ENCODE assay signal across 8 cellular contexts in genomic region chr16:82627811-82628339, GRCh38. TPM values are rescaled to one million over a fixed set of nuclear protein-coding genes. Genes with fewer than 3 reads are reported as not detected.
A peak's percentile ranks its signal among the peaks of the same experiment; 100 is the strongest.
DNase-seq lines count a peak whose midpoint lies in the region; ATAC-seq and TF ChIP-seq lines count a peak whose summit lies in the region.

No MANE protein-coding gene starts in this region.

- TF ChIP-seq CTCF in osteocyte (IDR thresholded peaks at IDR 0.05), result no peak

- H3K9me3 ChIP-seq in T-helper 17 cell (ENCODE audit: control insufficient read depth, low read length, poor library complexity, severe bottlenecking), result no peaks in the 10 kb centered on the region

- H3K27ac Mint-ChIP-seq in T-helper 17 cell (no peak overlapping the region), osteocyte (ENCODE audit: unreplicated experiment) (peak overlapping the region; percentile 76)
- H3K27ac Mint-ChIP-seq in stimulated activated naive CD8-positive, alpha-beta T cell treated with anti-CD3 and anti-CD28 coated beads, Interleukin-15, amount 100 ng/mL, for 72 hours, result no peak overlapping the region

- no peak for ATAC-seq in T-helper 17 cell
- ATAC-seq in stimulated activated naive CD8-positive, alpha-beta T cell treated with anti-CD3 and anti-CD28 coated beads, Interleukin-15, amount 100 ng/mL, for 72 hours, result no peak
- ATAC-seq in HG03378 (IDR thresholded peaks at IDR 0.05; ENCODE audit: unreplicated experiment), result no peak
- ATAC-seq in GM18505 (IDR thresholded peaks at IDR 0.05; ENCODE audit: unreplicated experiment), result no peak

- H3K4me1 Mint-ChIP-seq in T-helper 17 cell, result peaks cover 9% of the 10 kb centered on the region
- peaks cover 40% of the 10 kb centered on the region for H3K4me1 Mint-ChIP-seq in osteocyte (ENCODE audit: unreplicated experiment)
- H3K4me1 Mint-ChIP-seq in stimulated activated naive CD8-positive, alpha-beta T cell treated with anti-CD3 and anti-CD28 coated beads, Interleukin-15, amount 100 ng/mL, for 72 hours, result peaks cover 8% of the 10 kb centered on the region

- peaks cover 80% of the 10 kb centered on the region for H3K27me3 Mint-ChIP-seq in T-helper 17 cell
- H3K27me3 Mint-ChIP-seq in osteocyte (ENCODE audit: unreplicated experiment), result no peaks in the 10 kb centered on the region
- peaks cover 73% of the 10 kb centered on the region for H3K27me3 Mint-ChIP-seq in stimulated activated naive CD8-positive, alpha-beta T cell treated with anti-CD3 and anti-CD28 coated beads, Interleukin-15, amount 100 ng/mL, for 72 hours

- H3K4me3 Mint-ChIP-seq in T-helper 17 cell (peak overlapping the region; percentile 41), osteocyte (ENCODE audit: unreplicated experiment) (peak overlapping the region; percentile 85)
- no peak overlapping the region for H3K4me3 Mint-ChIP-seq in stimulated activated naive CD8-positive, alpha-beta T cell treated with anti-CD3 and anti-CD28 coated beads, Interleukin-15, amount 100 ng/mL, for 72 hours

- DNase-seq in COLO668 (lab: John Stamatoyannopoulos, UW; ENCODE audit: unreplicated experiment), result peak; percentile 39
- DNase-seq in T-helper 17 cell, result no peak
- DNase-seq in glomerular visceral epithelial cell (ENCODE audit: extremely low spot score), result peak; percentile 68
- peak; percentile 85 for DNase-seq in osteocyte (ENCODE audit: extremely low spot score, unreplicated experiment)
- no peak for DNase-seq in stimulated activated naive CD8-positive, alpha-beta T cell treated with anti-CD3 and anti-CD28 coated beads, Interleukin-15, amount 100 ng/mL, for 72 hours
- no peak for DNase-seq in activated T-cell treated with anti-CD3 and anti-CD28 coated beads, Interleukin-2, amount 50 U/mL, for 48 hours

- no peaks in the 10 kb centered on the region for H3K9me3 Mint-ChIP-seq in osteocyte (ENCODE audit: unreplicated experiment)
- no peaks in the 10 kb centered on the region for H3K9me3 Mint-ChIP-seq in stimulated activated naive CD8-positive, alpha-beta T cell treated with anti-CD3 and anti-CD28 coated beads, Interleukin-15, amount 100 ng/mL, for 72 hours

- H3K36me3 Mint-ChIP-seq in T-helper 17 cell (ENCODE audit: low read depth) (peaks cover 5% of the 10 kb centered on the region), osteocyte (ENCODE audit: unreplicated experiment) (no peaks in the 10 kb centered on the region)

- no peak for TF ChIP-seq POLR2A in GM18505 (IDR thresholded peaks at IDR 0.05; ENCODE audit: borderline replicate concordance, extremely low read depth, insufficient read depth, insufficient read length)

RNA-seq across cellular contexts. Expression of gene CDH13, which starts 1.1 kb away (rescaled TPM):
- total RNA-seq in T-helper 17 cell, result not detected
- total RNA-seq in osteocyte, result 27.0 and 30.7 TPM in 2 replicates

Comparison
In these comparisons a context has a peak if more than half of its experiments do, and no peak if none do; other contexts are left out.
1. DNase-seq: peak in COLO668 (single experiment), glomerular visceral epithelial cell (single experiment) and osteocyte (single experiment); none in T-helper 17 cell (0 of 3), stimulated activated naive CD8-positive, alpha-beta T cell treated with anti-CD3 and anti-CD28 coated beads, Interleukin-15, amount 100 ng/mL, for 72 hours (0 of 2) and activated T-cell treated with anti-CD3 and anti-CD28 coated beads, Interleukin-2, amount 50 U/mL, for 48 hours (0 of 2).
2. H3K4me3 Mint-ChIP-seq: peak in T-helper 17 cell (single experiment) and osteocyte (single experiment); none in stimulated activated naive CD8-positive, alpha-beta T cell treated with anti-CD3 and anti-CD28 coated beads, Interleukin-15, amount 100 ng/mL, for 72 hours (0 of 2).
3. RNA of gene CDH13, which starts 1.1 kb away (total RNA-seq): 27.0 to 30.7 TPM in osteocyte; not detected in T-helper 17 cell; every median in the first group is over 10 times any median in the second.